ENCODE assay signal across 20 cellular contexts in the genomic region with DNA sequence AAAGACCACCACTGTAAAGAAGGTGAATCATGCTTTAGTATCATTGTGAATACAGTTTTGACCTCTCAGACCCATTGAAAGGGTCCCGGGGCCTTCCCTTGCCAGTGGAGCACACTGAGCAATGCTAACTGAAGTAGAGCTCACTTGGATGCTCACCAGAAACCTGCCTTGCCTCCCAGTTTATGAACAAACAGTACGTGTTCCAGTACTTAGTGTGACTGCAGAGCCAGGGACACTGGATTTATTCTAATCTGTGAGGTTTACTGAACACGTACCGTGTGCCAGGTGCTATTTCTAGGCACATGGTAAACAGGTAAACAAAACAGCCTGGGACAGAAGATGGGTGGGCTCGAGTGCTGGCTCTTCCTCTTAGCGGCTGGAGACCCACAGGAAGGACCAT.
DNase-seq lines count a peak whose midpoint lies in the region; ATAC-seq and TF ChIP-seq lines count a peak whose summit lies in the region.
"Had no signal": no experiment of that assay in that cellular context is flagged by ENCODE, and none has a peak within 500 bp of the region (broad histone marks: within the 10 kb centered on the region; RNA-seq: fewer than 3 reads in every experiment).

No MANE protein-coding gene starts in this region.

- H4K8ac ChIP-seq in mesenchymal stem cell (ENCODE audit: low read length): no peak overlapping the region
- H4K8ac ChIP-seq in neuronal stem cell (ENCODE audit: low read depth, low read length): no peak overlapping the region

- H2BK5ac ChIP-seq in mesenchymal stem cell (ENCODE audit: low read depth, low read length, poor library complexity, severe bottlenecking) (no peak overlapping the region), neuronal stem cell (ENCODE audit: low read length) (no peak overlapping the region)

- H3K79me2 ChIP-seq in GM23338 (replicated peaks; ENCODE audit: insufficient read depth): no peaks in the 10 kb centered on the region

- H3K36me3 ChIP-seq in GM23338 (ENCODE audit: insufficient read depth) (no peaks in the 10 kb centered on the region), mesenchymal stem cell (ENCODE audit: control insufficient read depth in 1 of 2, insufficient read depth in 2 of 2, low read depth in 1 of 2, low read length in 2 of 2) (no peaks in the 10 kb centered on the region), neuronal stem cell (replicated peaks in 1 of 2; ENCODE audit: control insufficient read depth in 2 of 2, insufficient read depth in 2 of 2, low read length in 2 of 2) (no peaks in the 10 kb centered on the region)
- H3K36me3 ChIP-seq: BLaER1 treated with 17β-estradiol and CSF1 and Interleukin-3, amounts not matched to agents 10 nM and 100 nM had no signal

- 94% methylated on average over 6 of the region's 6 CpGs for WGBS in mesenchymal stem cell
- no CpG with 5 or more reads among the region's 6 CpGs for WGBS in neuronal stem cell (ENCODE audit: extremely low coverage in 2 of 2, insufficient read length in 2 of 2, insufficient replicate concordance in 1 of 2), 2 donors

- no peaks in the 10 kb centered on the region for H3K4me1 ChIP-seq in GM23338 (ENCODE audit: insufficient read depth)
- peaks cover 1% of the 10 kb centered on the region for H3K4me1 ChIP-seq in mesenchymal stem cell (ENCODE audit: control insufficient read depth, insufficient read depth, low read depth, low read length)
- H3K4me1 ChIP-seq in neuronal stem cell (ENCODE audit: control insufficient read depth in 2 of 2, insufficient read depth in 1 of 2, low read depth in 1 of 2, low read length in 2 of 2): peaks cover 0 to 2% of the 10 kb centered on the region in 2 donors
- H3K4me1 ChIP-seq: A549; BLaER1 treated with 17β-estradiol and CSF1 and Interleukin-3, amounts not matched to agents 10 nM and 100 nM; Caco-2 had no signal

- 0 out of 2 replicates have a peak, but pooled peaks cover 3% of the 10 kb centered on the region for H3K9me2 ChIP-seq in GM23338 (ENCODE audit: insufficient read depth)

- ATAC-seq in GM23338 (no peak), GM21825 (IDR thresholded peaks at IDR 0.05; ENCODE audit: unreplicated experiment) (no peak), GM18867 (IDR thresholded peaks at IDR 0.05; ENCODE audit: unreplicated experiment) (no peak), HG02759 (IDR thresholded peaks at IDR 0.05; ENCODE audit: unreplicated experiment) (no peak)
- ATAC-seq: A549; CD8-positive, alpha-beta T cell had no signal

- no peak overlapping the region for H3K4me2 ChIP-seq in GM23338
- H3K4me2 ChIP-seq in mesenchymal stem cell (ENCODE audit: low read length, poor library complexity, severe bottlenecking): no peak overlapping the region
- no peak overlapping the region for H3K4me2 ChIP-seq in neuronal stem cell (ENCODE audit: insufficient read depth, low read length, poor library complexity, severe bottlenecking)
- H3K4me2 ChIP-seq: A549; BLaER1 treated with 17β-estradiol and CSF1 and Interleukin-3, amounts not matched to agents 10 nM and 100 nM had no signal

- H3K14ac ChIP-seq in mesenchymal stem cell (ENCODE audit: low read length in 2 of 2): no peak overlapping the region
- H3K14ac ChIP-seq in neuronal stem cell (ENCODE audit: low read length): no peak overlapping the region

- H3F3A ChIP-seq in GM23338 (replicated peaks; ENCODE audit: low read depth): no peaks in the 10 kb centered on the region

- H3K4me3 ChIP-seq in GM23338: no peak overlapping the region
- no peak overlapping the region for H3K4me3 ChIP-seq in mesenchymal stem cell (ENCODE audit: insufficient read depth in 1 of 2, low read depth in 1 of 2, low read length in 2 of 2)
- no peak overlapping the region for H3K4me3 ChIP-seq in neuronal stem cell (ENCODE audit: low read length in 2 of 2)
- H3K4me3 ChIP-seq: A549; BLaER1 treated with 17β-estradiol and CSF1 and Interleukin-3, amounts not matched to agents 10 nM and 100 nM had no signal

- TF ChIP-seq CTCF in GM23338 (conservative IDR thresholded peaks at IDR 0.05; ENCODE audit: low read depth in 2 of 2): no peak

- H3K4me3 Mint-ChIP-seq in GM23338: no peak overlapping the region
- H3K4me3 Mint-ChIP-seq: B cell; CD4-positive, alpha-beta T cell; CD8-positive, alpha-beta T cell had no signal

- H3K9me3 ChIP-seq in mesenchymal stem cell (ENCODE audit: control insufficient read depth, low read length): peaks cover 8% of the 10 kb centered on the region
- H3K9me3 ChIP-seq in neuronal stem cell (replicated peaks in 1 of 2; ENCODE audit: control insufficient read depth in 2 of 2, insufficient read depth in 1 of 2, low read depth in 1 of 2, low read length in 2 of 2): no peaks in the 10 kb centered on the region
- H3K9me3 ChIP-seq: A549 had no signal

- H3K27me3 Mint-ChIP-seq in GM23338 (ENCODE audit: insufficient read depth, low read depth, poor library complexity): no peaks in the 10 kb centered on the region
- H3K27me3 Mint-ChIP-seq: B cell had no signal

- no peak overlapping the region for H3K4ac ChIP-seq in mesenchymal stem cell (ENCODE audit: low read depth in 1 of 2, low read length in 2 of 2)
- H3K4ac ChIP-seq in neuronal stem cell (ENCODE audit: low read length): no peak overlapping the region

- H2AFZ ChIP-seq in GM23338: peak overlapping the region; percentile 7; the same call in 1 of the 2 replicates
- H2AFZ ChIP-seq in mesenchymal stem cell (ENCODE audit: low read depth, low read length): no peak overlapping the region
- no peak overlapping the region for H2AFZ ChIP-seq in neuronal stem cell (ENCODE audit: low read length)

- DNase-seq in GM23338 (ENCODE audit: low spot score): no peak
- DNase-seq in mesenchymal stem cell: no peak
- DNase-seq in neuronal stem cell (ENCODE audit: low spot score): no peak
- peak; percentile 25 for DNase-seq in posterior vena cava (ENCODE audit: low spot score)
- DNase-seq in SIG-M5 treated with dmso at 0.1 percent for 504 hours (lab: John Stamatoyannopoulos, UW; ENCODE audit: unreplicated experiment): no peak
- DNase-seq: AML-193; Caco-2; Calu3; CD4-positive, alpha-beta T cell; CD8-positive, alpha-beta T cell; DMS79 treated with DMSO at 0.1 percent for 48 hours; GF-D8 had no signal

- no peak overlapping the region for H2BK120ac ChIP-seq in mesenchymal stem cell (ENCODE audit: low read depth, low read length)
- no peak overlapping the region for H2BK120ac ChIP-seq in neuronal stem cell (ENCODE audit: low read depth, low read length)

- H4K91ac ChIP-seq in mesenchymal stem cell (ENCODE audit: low read length) (no peak overlapping the region), neuronal stem cell (ENCODE audit: low read depth, low read length, poor library complexity) (no peak overlapping the region)

- intact Hi-C loops in posterior vena cava (cut with DNase I): no loop called here

- no peak overlapping the region for H3K27ac Mint-ChIP-seq in GM23338
- H3K27ac Mint-ChIP-seq: B cell; CD4-positive, alpha-beta T cell; CD8-positive, alpha-beta T cell had no signal

- no peak overlapping the region for H3K27ac ChIP-seq in GM23338 (ENCODE audit: low read depth)
- no peak overlapping the region for H3K27ac ChIP-seq in mesenchymal stem cell (ENCODE audit: low read length, poor library complexity, severe bottlenecking)
- no peak overlapping the region for H3K27ac ChIP-seq in neuronal stem cell (replicated peaks; ENCODE audit: low read length)
- H3K27ac ChIP-seq: 22Rv1; A549; BLaER1 treated with 17β-estradiol and CSF1 and Interleukin-3, amounts not matched to agents 10 nM and 100 nM; C4-2B had no signal

- H2AK5ac ChIP-seq in mesenchymal stem cell (ENCODE audit: low read length, severe bottlenecking): no peak overlapping the region
- no peak overlapping the region for H2AK5ac ChIP-seq in neuronal stem cell (ENCODE audit: low read depth, low read length)

- H3K9me3 Mint-ChIP-seq in GM23338: no peaks in the 10 kb centered on the region; the same call in 1 of the 3 replicates

- no peaks in the 10 kb centered on the region for H4K20me1 ChIP-seq in GM23338 (replicated peaks; ENCODE audit: insufficient read depth)
- H4K20me1 ChIP-seq: BLaER1 treated with 17β-estradiol and CSF1 and Interleukin-3, amounts not matched to agents 10 nM and 100 nM had no signal

- H3K79me1 ChIP-seq in mesenchymal stem cell (replicated peaks; ENCODE audit: low read length, poor library complexity, severe bottlenecking) (no peaks in the 10 kb centered on the region), neuronal stem cell (ENCODE audit: low read depth, low read length) (no peaks in the 10 kb centered on the region)

- H3K23ac ChIP-seq in mesenchymal stem cell (ENCODE audit: low read length in 2 of 2) (no peak overlapping the region), neuronal stem cell (ENCODE audit: low read depth, low read length, poor library complexity) (no peak overlapping the region)

- H2BK12ac ChIP-seq in mesenchymal stem cell (ENCODE audit: low read length in 2 of 2): no peak overlapping the region
- H2BK12ac ChIP-seq in neuronal stem cell (ENCODE audit: low read length): no peak overlapping the region

- H2BK15ac ChIP-seq in mesenchymal stem cell (ENCODE audit: low read depth, poor library complexity, severe bottlenecking): peak overlapping the region; percentile 4
- peak overlapping the region; percentile 20 for H2BK15ac ChIP-seq in neuronal stem cell (ENCODE audit: low read length)

- H3K36me3 Mint-ChIP-seq in GM23338 (ENCODE audit: low read depth): no peaks in the 10 kb centered on the region
- H3K36me3 Mint-ChIP-seq: CD8-positive, alpha-beta T cell had no signal

- H3K18ac ChIP-seq in mesenchymal stem cell (ENCODE audit: low read depth in 1 of 2, low read length in 2 of 2) (no peak overlapping the region), neuronal stem cell (ENCODE audit: low read length) (no peak overlapping the region)

- H3K4me1 Mint-ChIP-seq in GM23338: no peaks in the 10 kb centered on the region
- H3K4me1 Mint-ChIP-seq: B cell had no signal

- H3K9ac ChIP-seq in mesenchymal stem cell (ENCODE audit: low read length): no peak overlapping the region
- H3K9ac ChIP-seq in neuronal stem cell (ENCODE audit: low read depth, low read length, poor library complexity): no peak overlapping the region
- H3K9ac ChIP-seq: BLaER1 treated with 17β-estradiol and CSF1 and Interleukin-3, amounts not matched to agents 10 nM and 100 nM had no signal

- H3K27me3 ChIP-seq in GM23338 (ENCODE audit: insufficient read depth) (no peaks in the 10 kb centered on the region), mesenchymal stem cell (ENCODE audit: control insufficient read depth in 1 of 2, insufficient read depth in 1 of 2, low read length in 2 of 2) (peaks cover 0 to 3% of the 10 kb centered on the region in 2 experiments), neuronal stem cell (ENCODE audit: control insufficient read depth in 3 of 3, insufficient read depth in 3 of 3, low read depth in 1 of 3, low read length in 3 of 3) (no peaks in the 10 kb centered on the region)
- H3K27me3 ChIP-seq: BLaER1 treated with 17β-estradiol and CSF1 and Interleukin-3, amounts not matched to agents 10 nM and 100 nM had no signal
